10 cellular contexts compared by ENCODE assay signal in genomic region chr1:38028671-38029070, GRCh38. TPM values are rescaled to one million over a fixed set of nuclear protein-coding genes. Genes with fewer than 3 reads are reported as not detected.
DNase-seq lines count a peak whose midpoint lies in the region; ATAC-seq, FAIRE-seq and TF ChIP-seq lines count a peak whose summit lies in the region.
"Had no signal": no experiment of that assay in that cellular context is flagged by ENCODE, and none has a peak within 500 bp of the region (broad histone marks: within the 10 kb centered on the region; RNA-seq: fewer than 3 reads in every experiment).

No MANE protein-coding gene starts in this region.

- H3K4me3 Mint-ChIP-seq in HFFc6, result peak overlapping the region; percentile 36; the same call in 1 of the 2 replicates
- H3K4me3 Mint-ChIP-seq in activated CD8-positive, alpha-beta T cell treated with anti-CD3 and anti-CD28 coated beads, Interleukin-2, amount 10 ng/mL, durations not matched to agents 7 days and 5 days, result no peak overlapping the region

- DNase-seq in HFFc6 (no peak), H54 (ENCODE audit: insufficient read length, low spot score) (no peak), putamen (ENCODE audit: low spot score) (no peak), epidermal melanocyte (ENCODE audit: insufficient read length, low spot score) (no peak)
- DNase-seq in activated CD8-positive, alpha-beta T cell treated with anti-CD3 and anti-CD28 coated beads, Interleukin-2, amount 10 ng/mL, durations not matched to agents 7 days and 5 days, result no peak
- DNase-seq: activated CD8-positive, alpha-beta memory T cell treated with anti-CD3 and anti-CD28 coated beads, Interleukin-2, amount 50 U/mL, for 4 hours had no signal

- TF ChIP-seq CTCF in GM12872 (IDR thresholded peaks at IDR 0.05; ENCODE audit: insufficient read depth, low read depth, low read length), result peak; percentile 32
- peak; percentile 55 for TF ChIP-seq CTCF in HFFc6 (IDR thresholded peaks at IDR 0.05)

- H3K4me1 Mint-ChIP-seq in HFFc6 (ENCODE audit: low read depth), result peaks cover 42% of the 10 kb centered on the region
- peaks cover 54% of the 10 kb centered on the region for H3K4me1 Mint-ChIP-seq in activated CD8-positive, alpha-beta T cell treated with anti-CD3 and anti-CD28 coated beads, Interleukin-2, amount 10 ng/mL, durations not matched to agents 7 days and 5 days (ENCODE audit: low read depth)

- H3K4me3 ChIP-seq in muscle layer of colon (ENCODE audit: low read depth in 1 of 2, low read length in 2 of 2), result no peak overlapping the region

- H3K27me3 ChIP-seq in muscle layer of colon (ENCODE audit: control insufficient read depth in 1 of 2, insufficient read depth in 2 of 2, low read length in 2 of 2), result no peaks in the 10 kb centered on the region

- H3K36me3 ChIP-seq in muscle layer of colon (ENCODE audit: insufficient read depth, low read length), result peaks cover 23% of the 10 kb centered on the region

- CTCF ChIA-PET in activated CD8-positive, alpha-beta T cell treated with anti-CD3 and anti-CD28 coated beads, Interleukin-2, amount 10 ng/mL, durations not matched to agents 7 days and 5 days (lab: Charles Lee), result interaction anchor here (1.0 to 4.8 kb wide), 6 partner anchors 9 to 107 kb away, joined by 3 to 25 read pairs (median 6); partner anchors contain the start of gene UTP11

- H3K4me1 ChIP-seq in muscle layer of colon (ENCODE audit: insufficient read depth, low read length), result peaks cover 25% of the 10 kb centered on the region

- no peaks in the 10 kb centered on the region for H3K36me3 Mint-ChIP-seq in HFFc6 (ENCODE audit: low read depth)
- peaks cover 25% of the 10 kb centered on the region for H3K36me3 Mint-ChIP-seq in activated CD8-positive, alpha-beta T cell treated with anti-CD3 and anti-CD28 coated beads, Interleukin-2, amount 10 ng/mL, durations not matched to agents 7 days and 5 days (ENCODE audit: low read depth)

- peaks cover 3% of the 10 kb centered on the region; the same call in 1 of the 2 replicates for H3K27me3 Mint-ChIP-seq in HFFc6 (ENCODE audit: insufficient read depth)
- H3K27me3 Mint-ChIP-seq in activated CD8-positive, alpha-beta T cell treated with anti-CD3 and anti-CD28 coated beads, Interleukin-2, amount 10 ng/mL, durations not matched to agents 7 days and 5 days (ENCODE audit: low read depth), result no peaks in the 10 kb centered on the region

- POLR2A ChIA-PET in activated CD8-positive, alpha-beta T cell treated with anti-CD3 and anti-CD28 coated beads, Interleukin-2, amount 10 ng/mL, durations not matched to agents 7 days and 5 days (lab: Charles Lee), result no interaction called here

- no peaks in the 10 kb centered on the region for H3K9me3 ChIP-seq in muscle layer of colon (ENCODE audit: low read length)

- ATAC-seq in activated CD8-positive, alpha-beta T cell treated with anti-CD3 and anti-CD28 coated beads, Interleukin-2, amount 10 ng/mL, durations not matched to agents 7 days and 5 days, result no peak
- no peak for ATAC-seq in HG03196 (IDR thresholded peaks at IDR 0.05; ENCODE audit: unreplicated experiment)

- FAIRE-seq in H54 (lab: Jason Lieb, UNC), result no peak
- FAIRE-seq: RCC 7860 had no signal

- no peak overlapping the region for H3K9ac ChIP-seq in muscle layer of colon (ENCODE audit: low read length)

- no peak for TF ChIP-seq POLR2A in H54 (IDR thresholded peaks at IDR 0.05; ENCODE audit: low read depth, low read length)

- H3K27ac Mint-ChIP-seq in HFFc6, result no peak overlapping the region
- peak overlapping the region; percentile 71 for H3K27ac Mint-ChIP-seq in activated CD8-positive, alpha-beta T cell treated with anti-CD3 and anti-CD28 coated beads, Interleukin-2, amount 10 ng/mL, durations not matched to agents 7 days and 5 days

- no peaks in the 10 kb centered on the region for H3K9me3 Mint-ChIP-seq in HFFc6
- H3K9me3 Mint-ChIP-seq in activated CD8-positive, alpha-beta T cell treated with anti-CD3 and anti-CD28 coated beads, Interleukin-2, amount 10 ng/mL, durations not matched to agents 7 days and 5 days (ENCODE audit: insufficient read depth), result no peaks in the 10 kb centered on the region

- peak overlapping the region; percentile 3 for H3K27ac ChIP-seq in muscle layer of colon (ENCODE audit: low read depth, low read length)

RNA-seq across cellular contexts. Expression of gene UTP11, which starts 16.1 kb away (rescaled TPM):
- 10 to 100 TPM; 41.4 to 57.1 (median 49.2) TPM for total RNA-seq in HFFc6 (2021; fragmentation: NEBNext Ultra II Directional; extraction: Animal tissue kit (Norgen Biotek cat#: 25700))
- 10 to 100 TPM; 39.0 to 39.5 TPM for total RNA-seq in activated CD8-positive, alpha-beta T cell treated with anti-CD3 and anti-CD28 coated beads, Interleukin-2, amount 10 ng/mL, durations not matched to agents 7 days and 5 days

RNA-seq across cellular contexts. Expression of gene POU3F1, which starts 17.9 kb away (rescaled TPM):
- under 1 TPM in 1 of 6 experiments, not detected in 5; 0.11 TPM for total RNA-seq in HFFc6 (2021; fragmentation: NEBNext Ultra II Directional; extraction: Animal tissue kit (Norgen Biotek cat#: 25700))
- not detected for total RNA-seq in activated CD8-positive, alpha-beta T cell treated with anti-CD3 and anti-CD28 coated beads, Interleukin-2, amount 10 ng/mL, durations not matched to agents 7 days and 5 days

RNA-seq across cellular contexts. Expression of gene FHL3, which starts 23.4 kb away (rescaled TPM):
- 10 to 100 TPM; 29.4 to 40.9 (median 33.2) TPM for total RNA-seq in HFFc6 (2021; fragmentation: NEBNext Ultra II Directional; extraction: Animal tissue kit (Norgen Biotek cat#: 25700))
- 10 to 100 TPM; 12.4 to 13.5 TPM for total RNA-seq in activated CD8-positive, alpha-beta T cell treated with anti-CD3 and anti-CD28 coated beads, Interleukin-2, amount 10 ng/mL, durations not matched to agents 7 days and 5 days

RNA-seq across cellular contexts. Expression of gene SF3A3, which starts 38.8 kb away (rescaled TPM):
- 10 to 100 TPM; 71.6 to 91.6 (median 81.3) TPM for total RNA-seq in HFFc6 (2021; fragmentation: NEBNext Ultra II Directional; extraction: Animal tissue kit (Norgen Biotek cat#: 25700))
- total RNA-seq in activated CD8-positive, alpha-beta T cell treated with anti-CD3 and anti-CD28 coated beads, Interleukin-2, amount 10 ng/mL, durations not matched to agents 7 days and 5 days, result 10 to 100 TPM; 86.3 to 98.0 TPM
